In the genomic region with DNA sequence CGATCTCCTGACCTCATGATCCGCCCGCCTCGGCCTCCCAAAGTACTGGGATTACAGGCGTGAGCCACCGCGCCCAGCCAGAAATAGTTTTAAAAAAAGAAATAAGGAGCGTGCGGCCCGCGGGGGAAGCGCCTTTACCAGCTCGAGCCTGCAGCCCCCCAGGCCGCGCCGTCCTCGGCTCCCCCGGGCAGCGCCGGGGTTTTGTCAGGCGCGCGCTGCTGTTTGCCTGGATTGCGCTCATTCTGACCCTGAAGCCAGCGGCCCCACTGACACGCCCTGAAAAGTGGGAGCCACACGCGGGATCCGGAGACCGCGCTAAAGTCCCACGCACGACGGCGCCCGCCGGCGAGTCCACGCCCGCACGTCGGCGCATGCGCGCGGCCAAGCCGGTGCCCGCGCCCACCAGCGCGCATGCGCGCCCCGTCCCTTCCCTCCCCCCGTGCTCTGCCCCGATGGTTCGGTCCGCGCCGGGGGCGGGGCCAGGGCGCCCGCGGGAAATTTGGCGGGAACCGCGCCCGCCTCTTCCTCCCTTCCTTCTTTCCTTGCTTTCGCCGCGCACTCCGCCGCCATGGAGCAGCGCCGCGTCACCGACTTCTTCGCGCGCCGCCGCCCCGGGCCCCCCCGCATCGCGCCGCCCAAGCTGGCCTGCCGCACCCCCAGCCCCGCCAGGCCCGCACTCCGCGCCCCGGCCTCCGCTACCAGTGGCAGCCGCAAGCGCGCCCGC, we compare ENCODE assay signal across 1 cellular context.
TF ChIP-seq lines count a peak whose summit lies in the region.

A gene (plus strand): TSS at position 526 of the 724 bp plus-strand sequence. CDS start 43 bp downstream, at position 569.

TF ChIP-seq in HepG2, 621 proteins besides CTCF, POLR2A, EP300 and RAD21 (continued from another document and continues in another):
- TF ChIP-seq, protein P1, sequence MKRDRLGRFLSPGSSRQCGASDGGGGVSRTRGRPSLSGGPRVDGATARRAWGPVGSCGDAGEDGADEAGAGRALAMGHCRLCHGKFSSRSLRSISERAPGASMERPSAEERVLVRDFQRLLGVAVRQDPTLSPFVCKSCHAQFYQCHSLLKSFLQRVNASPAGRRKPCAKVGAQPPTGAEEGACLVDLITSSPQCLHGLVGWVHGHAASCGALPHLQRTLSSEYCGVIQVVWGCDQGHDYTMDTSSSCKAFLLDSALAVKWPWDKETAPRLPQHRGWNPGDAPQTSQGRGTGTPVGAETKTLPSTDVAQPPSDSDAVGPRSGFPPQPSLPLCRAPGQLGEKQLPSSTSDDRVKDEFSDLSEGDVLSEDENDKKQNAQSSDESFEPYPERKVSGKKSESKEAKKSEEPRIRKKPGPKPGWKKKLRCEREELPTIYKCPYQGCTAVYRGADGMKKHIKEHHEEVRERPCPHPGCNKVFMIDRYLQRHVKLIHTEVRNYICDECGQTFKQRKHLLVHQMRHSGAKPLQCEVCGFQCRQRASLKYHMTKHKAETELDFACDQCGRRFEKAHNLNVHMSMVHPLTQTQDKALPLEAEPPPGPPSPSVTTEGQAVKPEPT (CRISPR knock-in tag; IDR thresholded peaks at IDR 0.05; ENCODE audit: low read depth), result peak; percentile 69
- no peak for TF ChIP-seq SRSF9 (IDR thresholded peaks at IDR 0.05; ENCODE audit: borderline replicate concordance, insufficient read depth, low read depth, low read length, poor library complexity, severe bottlenecking)
- TF ChIP-seq, protein P2, sequence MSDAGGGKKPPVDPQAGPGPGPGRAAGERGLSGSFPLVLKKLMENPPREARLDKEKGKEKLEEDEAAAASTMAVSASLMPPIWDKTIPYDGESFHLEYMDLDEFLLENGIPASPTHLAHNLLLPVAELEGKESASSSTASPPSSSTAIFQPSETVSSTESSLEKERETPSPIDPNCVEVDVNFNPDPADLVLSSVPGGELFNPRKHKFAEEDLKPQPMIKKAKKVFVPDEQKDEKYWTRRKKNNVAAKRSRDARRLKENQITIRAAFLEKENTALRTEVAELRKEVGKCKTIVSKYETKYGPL (CRISPR knock-in tag; IDR thresholded peaks at IDR 0.05), result peak; percentile 88
- no peak for TF ChIP-seq SOX13 (IDR thresholded peaks at IDR 0.05)
- 0 out of 4 replicates have a peak, but pooled peaks of 1 of the 2 experiments have one; percentile 19 for TF ChIP-seq SOX13 (CRISPR knock-in tag; conservative IDR thresholded peaks at IDR 0.05 in 1 of 2, IDR thresholded peaks at IDR 0.05 in 1 of 2)
- peak; percentile 82 for TF ChIP-seq AKAP8 (CRISPR knock-in tag; IDR thresholded peaks at IDR 0.05)
- TF ChIP-seq GLI4 (CRISPR knock-in tag; IDR thresholded peaks at IDR 0.05; ENCODE audit: borderline replicate concordance), result no peak
- TF ChIP-seq ERF (CRISPR knock-in tag; IDR thresholded peaks at IDR 0.05), result peak; percentile 72
- TF ChIP-seq ZNF678 (CRISPR knock-in tag; IDR thresholded peaks at IDR 0.05), result peak; percentile 87; the same call in 1 of the 2 replicates
- TF ChIP-seq, protein P3, sequence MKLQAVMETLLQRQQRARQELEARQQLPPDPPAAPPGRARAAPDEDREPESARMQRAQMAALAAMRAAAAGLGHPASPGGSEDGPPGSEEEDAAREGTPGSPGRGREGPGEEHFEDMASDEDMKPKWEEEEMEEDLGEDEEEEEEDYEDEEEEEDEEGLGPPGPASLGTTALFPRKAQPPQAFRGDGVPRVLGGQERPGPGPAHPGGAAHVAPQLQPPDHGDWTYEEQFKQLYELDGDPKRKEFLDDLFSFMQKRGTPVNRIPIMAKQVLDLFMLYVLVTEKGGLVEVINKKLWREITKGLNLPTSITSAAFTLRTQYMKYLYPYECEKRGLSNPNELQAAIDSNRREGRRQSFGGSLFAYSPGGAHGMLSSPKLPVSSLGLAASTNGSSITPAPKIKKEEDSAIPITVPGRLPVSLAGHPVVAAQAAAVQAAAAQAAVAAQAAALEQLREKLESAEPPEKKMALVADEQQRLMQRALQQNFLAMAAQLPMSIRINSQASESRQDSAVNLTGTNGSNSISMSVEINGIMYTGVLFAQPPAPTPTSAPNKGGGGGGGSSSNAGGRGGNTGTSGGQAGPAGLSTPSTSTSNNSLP (IDR thresholded peaks at IDR 0.05; ENCODE audit: low read depth, low read length), result no peak
- no peak for TF ChIP-seq ZNF557 (CRISPR knock-in tag; IDR thresholded peaks at IDR 0.05)
- TF ChIP-seq KDM6A (CRISPR knock-in tag; IDR thresholded peaks at IDR 0.05; ENCODE audit: low read depth), result no peak
- no peak for TF ChIP-seq SNRNP70 (IDR thresholded peaks at IDR 0.05; ENCODE audit: low read depth, low read length)
- no peak; the same call in 1 of the 2 replicates for TF ChIP-seq IRF2 (CRISPR knock-in tag; IDR thresholded peaks at IDR 0.05)
- no peak for TF ChIP-seq ZZZ3 (CRISPR knock-in tag; IDR thresholded peaks at IDR 0.05; ENCODE audit: borderline replicate concordance)
- TF ChIP-seq SPEN (CRISPR knock-in tag; IDR thresholded peaks at IDR 0.05; ENCODE audit: low read depth), result peak; percentile 74
- TF ChIP-seq, protein P4, sequence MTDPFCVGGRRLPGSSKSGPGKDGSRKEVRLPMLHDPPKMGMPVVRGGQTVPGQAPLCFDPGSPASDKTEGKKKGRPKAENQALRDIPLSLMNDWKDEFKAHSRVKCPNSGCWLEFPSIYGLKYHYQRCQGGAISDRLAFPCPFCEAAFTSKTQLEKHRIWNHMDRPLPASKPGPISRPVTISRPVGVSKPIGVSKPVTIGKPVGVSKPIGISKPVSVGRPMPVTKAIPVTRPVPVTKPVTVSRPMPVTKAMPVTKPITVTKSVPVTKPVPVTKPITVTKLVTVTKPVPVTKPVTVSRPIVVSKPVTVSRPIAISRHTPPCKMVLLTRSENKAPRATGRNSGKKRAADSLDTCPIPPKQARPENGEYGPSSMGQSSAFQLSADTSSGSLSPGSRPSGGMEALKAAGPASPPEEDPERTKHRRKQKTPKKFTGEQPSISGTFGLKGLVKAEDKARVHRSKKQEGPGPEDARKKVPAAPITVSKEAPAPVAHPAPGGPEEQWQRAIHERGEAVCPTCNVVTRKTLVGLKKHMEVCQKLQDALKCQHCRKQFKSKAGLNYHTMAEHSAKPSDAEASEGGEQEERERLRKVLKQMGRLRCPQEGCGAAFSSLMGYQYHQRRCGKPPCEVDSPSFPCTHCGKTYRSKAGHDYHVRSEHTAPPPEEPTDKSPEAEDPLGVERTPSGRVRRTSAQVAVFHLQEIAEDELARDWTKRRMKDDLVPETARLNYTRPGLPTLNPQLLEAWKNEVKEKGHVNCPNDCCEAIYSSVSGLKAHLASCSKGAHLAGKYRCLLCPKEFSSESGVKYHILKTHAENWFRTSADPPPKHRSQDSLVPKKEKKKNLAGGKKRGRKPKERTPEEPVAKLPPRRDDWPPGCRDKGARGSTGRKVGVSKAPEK (CRISPR knock-in tag; IDR thresholded peaks at IDR 0.05; ENCODE audit: borderline replicate concordance), result no peak
- peak; percentile 89 for TF ChIP-seq HNRNPK (IDR thresholded peaks at IDR 0.05; ENCODE audit: low read depth, low read length, poor library complexity, severe bottlenecking)
- no peak for TF ChIP-seq SP140L (CRISPR knock-in tag; IDR thresholded peaks at IDR 0.05; ENCODE audit: borderline replicate concordance)
- peak; percentile 85; the same call in 1 of the 2 replicates for TF ChIP-seq SALL2 (CRISPR knock-in tag; IDR thresholded peaks at IDR 0.05)
- no peak for TF ChIP-seq PHF5A (CRISPR knock-in tag; IDR thresholded peaks at IDR 0.05; ENCODE audit: low read depth, unreplicated experiment)
- TF ChIP-seq, protein P5, sequence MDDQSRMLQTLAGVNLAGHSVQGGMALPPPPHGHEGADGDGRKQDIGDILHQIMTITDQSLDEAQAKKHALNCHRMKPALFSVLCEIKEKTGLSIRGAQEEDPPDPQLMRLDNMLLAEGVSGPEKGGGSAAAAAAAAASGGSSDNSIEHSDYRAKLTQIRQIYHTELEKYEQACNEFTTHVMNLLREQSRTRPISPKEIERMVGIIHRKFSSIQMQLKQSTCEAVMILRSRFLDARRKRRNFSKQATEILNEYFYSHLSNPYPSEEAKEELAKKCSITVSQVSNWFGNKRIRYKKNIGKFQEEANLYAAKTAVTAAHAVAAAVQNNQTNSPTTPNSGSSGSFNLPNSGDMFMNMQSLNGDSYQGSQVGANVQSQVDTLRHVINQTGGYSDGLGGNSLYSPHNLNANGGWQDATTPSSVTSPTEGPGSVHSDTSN (CRISPR knock-in tag; IDR thresholded peaks at IDR 0.05; ENCODE audit: borderline replicate concordance), result no peak
- TF ChIP-seq, protein P6, sequence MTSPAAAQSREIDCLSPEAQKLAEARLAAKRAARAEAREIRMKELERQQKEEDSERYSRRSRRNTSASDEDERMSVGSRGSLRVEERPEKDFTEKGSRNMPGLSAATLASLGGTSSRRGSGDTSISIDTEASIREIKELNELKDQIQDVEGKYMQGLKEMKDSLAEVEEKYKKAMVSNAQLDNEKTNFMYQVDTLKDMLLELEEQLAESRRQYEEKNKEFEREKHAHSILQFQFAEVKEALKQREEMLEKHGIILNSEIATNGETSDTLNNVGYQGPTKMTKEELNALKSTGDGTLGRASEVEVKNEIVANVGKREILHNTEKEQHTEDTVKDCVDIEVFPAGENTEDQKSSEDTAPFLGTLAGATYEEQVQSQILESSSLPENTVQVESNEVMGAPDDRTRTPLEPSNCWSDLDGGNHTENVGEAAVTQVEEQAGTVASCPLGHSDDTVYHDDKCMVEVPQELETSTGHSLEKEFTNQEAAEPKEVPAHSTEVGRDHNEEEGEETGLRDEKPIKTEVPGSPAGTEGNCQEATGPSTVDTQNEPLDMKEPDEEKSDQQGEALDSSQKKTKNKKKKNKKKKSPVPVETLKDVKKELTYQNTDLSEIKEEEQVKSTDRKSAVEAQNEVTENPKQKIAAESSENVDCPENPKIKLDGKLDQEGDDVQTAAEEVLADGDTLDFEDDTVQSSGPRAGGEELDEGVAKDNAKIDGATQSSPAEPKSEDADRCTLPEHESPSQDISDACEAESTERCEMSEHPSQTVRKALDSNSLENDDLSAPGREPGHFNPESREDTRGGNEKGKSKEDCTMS (CRISPR knock-in tag; conservative IDR thresholded peaks at IDR 0.05), result no peak
- peak; percentile 79 for TF ChIP-seq AGO2 (optimal IDR thresholded peaks at IDR 0.05; ENCODE audit: low read depth, low read length)
- TF ChIP-seq MTA1 (CRISPR knock-in tag; IDR thresholded peaks at IDR 0.05; ENCODE audit: borderline replicate concordance), result peak; percentile 90; the same call in 1 of the 2 replicates
- no peak for TF ChIP-seq ZNF747 (CRISPR knock-in tag; IDR thresholded peaks at IDR 0.05; ENCODE audit: borderline replicate concordance)
- TF ChIP-seq NR2F2 (IDR thresholded peaks at IDR 0.05; ENCODE audit: borderline replicate concordance, low read depth), result no peak
- TF ChIP-seq, protein P7, sequence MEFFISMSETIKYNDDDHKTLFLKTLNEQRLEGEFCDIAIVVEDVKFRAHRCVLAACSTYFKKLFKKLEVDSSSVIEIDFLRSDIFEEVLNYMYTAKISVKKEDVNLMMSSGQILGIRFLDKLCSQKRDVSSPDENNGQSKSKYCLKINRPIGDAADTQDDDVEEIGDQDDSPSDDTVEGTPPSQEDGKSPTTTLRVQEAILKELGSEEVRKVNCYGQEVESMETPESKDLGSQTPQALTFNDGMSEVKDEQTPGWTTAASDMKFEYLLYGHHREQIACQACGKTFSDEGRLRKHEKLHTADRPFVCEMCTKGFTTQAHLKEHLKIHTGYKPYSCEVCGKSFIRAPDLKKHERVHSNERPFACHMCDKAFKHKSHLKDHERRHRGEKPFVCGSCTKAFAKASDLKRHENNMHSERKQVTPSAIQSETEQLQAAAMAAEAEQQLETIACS (CRISPR knock-in tag; IDR thresholded peaks at IDR 0.05), result peak; percentile 67; the same call in 1 of the 2 replicates
- TF ChIP-seq NFIC (IDR thresholded peaks at IDR 0.05; ENCODE audit: low read length), result no peak
- peak; percentile 48 for TF ChIP-seq ZNF629 (CRISPR knock-in tag; conservative IDR thresholded peaks at IDR 0.05)
- no peak for TF ChIP-seq ZNF614 (CRISPR knock-in tag; IDR thresholded peaks at IDR 0.05; ENCODE audit: borderline replicate concordance)
- TF ChIP-seq ZFP37 (CRISPR knock-in tag; IDR thresholded peaks at IDR 0.05; ENCODE audit: borderline replicate concordance), result no peak
- peak; percentile 65; the same call in 1 of the 2 replicates for TF ChIP-seq SP5 (CRISPR knock-in tag; IDR thresholded peaks at IDR 0.05; ENCODE audit: borderline replicate concordance, low read depth)
- TF ChIP-seq ZNF616 (CRISPR knock-in tag; IDR thresholded peaks at IDR 0.05; ENCODE audit: low read depth), result peak; percentile 34; the same call in 1 of the 2 replicates
- no peak for TF ChIP-seq ZNF775 (CRISPR knock-in tag; IDR thresholded peaks at IDR 0.05; ENCODE audit: borderline replicate concordance)
- TF ChIP-seq ZBTB42 (CRISPR knock-in tag; IDR thresholded peaks at IDR 0.05), result no peak; the same call in 1 of the 2 replicates
- TF ChIP-seq CAMTA2 (CRISPR knock-in tag; IDR thresholded peaks at IDR 0.05; ENCODE audit: borderline replicate concordance), result peak; percentile 82; the same call in 1 of the 2 replicates
- TF ChIP-seq, protein P8, sequence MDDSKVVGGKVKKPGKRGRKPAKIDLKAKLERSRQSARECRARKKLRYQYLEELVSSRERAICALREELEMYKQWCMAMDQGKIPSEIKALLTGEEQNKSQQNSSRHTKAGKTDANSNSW (CRISPR knock-in tag; IDR thresholded peaks at IDR 0.05; ENCODE audit: borderline replicate concordance), result no peak
- peak; percentile 75; the same call in 1 of the 2 replicates for TF ChIP-seq HOXD1 (CRISPR knock-in tag; IDR thresholded peaks at IDR 0.05)
- TF ChIP-seq SMAD1 (CRISPR knock-in tag; IDR thresholded peaks at IDR 0.05; ENCODE audit: borderline replicate concordance, low read depth), result 0 out of 2 replicates have a peak, but pooled peaks have one; percentile 64
- peak; percentile 92 for TF ChIP-seq ZNF777 (CRISPR knock-in tag; IDR thresholded peaks at IDR 0.05)
- no peak for TF ChIP-seq ZNF496 (CRISPR knock-in tag; IDR thresholded peaks at IDR 0.05; ENCODE audit: insufficient replicate concordance)
- TF ChIP-seq ZFY (CRISPR knock-in tag; IDR thresholded peaks at IDR 0.05), result peak; percentile 87
- TF ChIP-seq ZBTB8A (CRISPR knock-in tag; IDR thresholded peaks at IDR 0.05; ENCODE audit: borderline replicate concordance, low read depth), result 0 out of 2 replicates have a peak, but pooled peaks have one; percentile 58
- no peak for TF ChIP-seq ZNF296 (CRISPR knock-in tag; conservative IDR thresholded peaks at IDR 0.05)
- TF ChIP-seq MIER2 (CRISPR knock-in tag; IDR thresholded peaks at IDR 0.05), result no peak
- TF ChIP-seq ZNF850 (CRISPR knock-in tag; conservative IDR thresholded peaks at IDR 0.05), result no peak
- TF ChIP-seq ZNF615 (CRISPR knock-in tag; IDR thresholded peaks at IDR 0.05; ENCODE audit: borderline replicate concordance), result no peak
- 0 out of 2 replicates have a peak, but pooled peaks have one; percentile 17 for TF ChIP-seq NFYB (CRISPR knock-in tag; IDR thresholded peaks at IDR 0.05)
- TF ChIP-seq NRL (CRISPR knock-in tag; IDR thresholded peaks at IDR 0.05; ENCODE audit: borderline replicate concordance), result peak; percentile 79; the same call in 1 of the 2 replicates
- TF ChIP-seq, protein P9, sequence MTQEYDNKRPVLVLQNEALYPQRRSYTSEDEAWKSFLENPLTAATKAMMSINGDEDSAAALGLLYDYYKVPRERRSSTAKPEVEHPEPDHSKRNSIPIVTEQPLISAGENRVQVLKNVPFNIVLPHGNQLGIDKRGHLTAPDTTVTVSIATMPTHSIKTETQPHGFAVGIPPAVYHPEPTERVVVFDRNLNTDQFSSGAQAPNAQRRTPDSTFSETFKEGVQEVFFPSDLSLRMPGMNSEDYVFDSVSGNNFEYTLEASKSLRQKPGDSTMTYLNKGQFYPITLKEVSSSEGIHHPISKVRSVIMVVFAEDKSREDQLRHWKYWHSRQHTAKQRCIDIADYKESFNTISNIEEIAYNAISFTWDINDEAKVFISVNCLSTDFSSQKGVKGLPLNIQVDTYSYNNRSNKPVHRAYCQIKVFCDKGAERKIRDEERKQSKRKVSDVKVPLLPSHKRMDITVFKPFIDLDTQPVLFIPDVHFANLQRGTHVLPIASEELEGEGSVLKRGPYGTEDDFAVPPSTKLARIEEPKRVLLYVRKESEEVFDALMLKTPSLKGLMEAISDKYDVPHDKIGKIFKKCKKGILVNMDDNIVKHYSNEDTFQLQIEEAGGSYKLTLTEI (CRISPR knock-in tag; conservative IDR thresholded peaks at IDR 0.05), result no peak
